Comparison of ENCODE assay signal across 1 cellular context in the genomic region with DNA sequence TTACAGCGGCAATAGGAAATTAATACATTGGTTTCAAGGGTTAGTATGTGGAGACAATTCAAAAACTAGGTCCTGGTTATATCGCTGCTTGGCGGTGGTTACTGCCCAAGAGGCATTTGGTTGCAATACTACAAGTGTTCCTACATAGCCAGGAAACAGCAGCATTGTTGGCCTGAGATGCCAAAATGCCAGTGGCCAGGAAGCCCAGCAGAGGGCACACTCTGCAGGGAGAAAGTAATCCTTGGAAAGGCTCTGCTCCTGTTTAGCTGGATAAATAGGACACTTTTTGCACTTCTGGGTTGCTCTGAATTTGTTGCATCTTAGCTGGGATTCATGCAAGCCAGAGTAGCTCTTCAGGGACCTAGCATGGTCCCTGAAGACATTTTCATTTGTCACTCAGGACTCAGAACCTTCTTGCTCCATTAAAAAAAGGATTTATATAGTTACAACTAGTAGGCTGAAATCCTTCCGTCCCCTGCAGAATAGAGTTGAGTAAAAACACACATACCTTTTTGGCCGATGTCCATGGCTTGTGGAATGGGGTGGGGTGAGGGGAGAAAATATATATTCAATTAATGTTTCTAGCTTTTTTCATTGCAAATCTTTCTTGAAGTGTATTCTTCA.
TF ChIP-seq lines count a peak whose summit lies in the region.

No MANE protein-coding gene starts in this region.

TF ChIP-seq in HEK293, 187 proteins besides CTCF, POLR2A, EP300 and RAD21 (continued from another document):
- TF ChIP-seq, protein P1, sequence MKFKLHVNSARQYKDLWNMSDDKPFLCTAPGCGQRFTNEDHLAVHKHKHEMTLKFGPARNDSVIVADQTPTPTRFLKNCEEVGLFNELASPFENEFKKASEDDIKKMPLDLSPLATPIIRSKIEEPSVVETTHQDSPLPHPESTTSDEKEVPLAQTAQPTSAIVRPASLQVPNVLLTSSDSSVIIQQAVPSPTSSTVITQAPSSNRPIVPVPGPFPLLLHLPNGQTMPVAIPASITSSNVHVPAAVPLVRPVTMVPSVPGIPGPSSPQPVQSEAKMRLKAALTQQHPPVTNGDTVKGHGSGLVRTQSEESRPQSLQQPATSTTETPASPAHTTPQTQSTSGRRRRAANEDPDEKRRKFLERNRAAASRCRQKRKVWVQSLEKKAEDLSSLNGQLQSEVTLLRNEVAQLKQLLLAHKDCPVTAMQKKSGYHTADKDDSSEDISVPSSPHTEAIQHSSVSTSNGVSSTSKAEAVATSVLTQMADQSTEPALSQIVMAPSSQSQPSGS (tag by site-specific recombination; IDR thresholded peaks at IDR 0.05; ENCODE audit: low read depth) = no peak
- TF ChIP-seq, protein P2, sequence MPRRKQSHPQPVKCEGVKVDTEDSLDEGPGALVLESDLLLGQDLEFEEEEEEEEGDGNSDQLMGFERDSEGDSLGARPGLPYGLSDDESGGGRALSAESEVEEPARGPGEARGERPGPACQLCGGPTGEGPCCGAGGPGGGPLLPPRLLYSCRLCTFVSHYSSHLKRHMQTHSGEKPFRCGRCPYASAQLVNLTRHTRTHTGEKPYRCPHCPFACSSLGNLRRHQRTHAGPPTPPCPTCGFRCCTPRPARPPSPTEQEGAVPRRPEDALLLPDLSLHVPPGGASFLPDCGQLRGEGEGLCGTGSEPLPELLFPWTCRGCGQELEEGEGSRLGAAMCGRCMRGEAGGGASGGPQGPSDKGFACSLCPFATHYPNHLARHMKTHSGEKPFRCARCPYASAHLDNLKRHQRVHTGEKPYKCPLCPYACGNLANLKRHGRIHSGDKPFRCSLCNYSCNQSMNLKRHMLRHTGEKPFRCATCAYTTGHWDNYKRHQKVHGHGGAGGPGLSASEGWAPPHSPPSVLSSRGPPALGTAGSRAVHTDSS (tag by site-specific recombination; IDR thresholded peaks at IDR 0.05) = no peak
- TF ChIP-seq ZNF776 (tag by site-specific recombination; IDR thresholded peaks at IDR 0.05; ENCODE audit: borderline replicate concordance) (no peak), ZNF660 (tag by site-specific recombination; IDR thresholded peaks at IDR 0.05) (0 out of 2 replicates have a peak, but pooled peaks have one; percentile 45), ZNF23 (tag by site-specific recombination; IDR thresholded peaks at IDR 0.05; ENCODE audit: borderline replicate concordance) (no peak), ZNF561 (tag by site-specific recombination; IDR thresholded peaks at IDR 0.05; ENCODE audit: borderline replicate concordance) (no peak), IKZF3 (tag by site-specific recombination; IDR thresholded peaks at IDR 0.05) (peak; percentile 70), ZNF701 (tag by site-specific recombination; IDR thresholded peaks at IDR 0.05) (no peak), ZNF654 (tag by site-specific recombination; IDR thresholded peaks at IDR 0.05; ENCODE audit: low read depth) (peak; percentile 80)
- TF ChIP-seq, protein P3, sequence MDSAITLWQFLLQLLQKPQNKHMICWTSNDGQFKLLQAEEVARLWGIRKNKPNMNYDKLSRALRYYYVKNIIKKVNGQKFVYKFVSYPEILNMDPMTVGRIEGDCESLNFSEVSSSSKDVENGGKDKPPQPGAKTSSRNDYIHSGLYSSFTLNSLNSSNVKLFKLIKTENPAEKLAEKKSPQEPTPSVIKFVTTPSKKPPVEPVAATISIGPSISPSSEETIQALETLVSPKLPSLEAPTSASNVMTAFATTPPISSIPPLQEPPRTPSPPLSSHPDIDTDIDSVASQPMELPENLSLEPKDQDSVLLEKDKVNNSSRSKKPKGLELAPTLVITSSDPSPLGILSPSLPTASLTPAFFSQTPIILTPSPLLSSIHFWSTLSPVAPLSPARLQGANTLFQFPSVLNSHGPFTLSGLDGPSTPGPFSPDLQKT (IDR thresholded peaks at IDR 0.05; ENCODE audit: borderline replicate concordance, low read depth, low read length) = no peak
- TF ChIP-seq, protein P4, sequence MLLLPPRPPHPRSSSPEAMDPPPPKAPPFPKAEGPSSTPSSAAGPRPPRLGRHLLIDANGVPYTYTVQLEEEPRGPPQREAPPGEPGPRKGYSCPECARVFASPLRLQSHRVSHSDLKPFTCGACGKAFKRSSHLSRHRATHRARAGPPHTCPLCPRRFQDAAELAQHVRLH (tag by site-specific recombination; IDR thresholded peaks at IDR 0.05) = no peak
- TF ChIP-seq, protein P5, sequence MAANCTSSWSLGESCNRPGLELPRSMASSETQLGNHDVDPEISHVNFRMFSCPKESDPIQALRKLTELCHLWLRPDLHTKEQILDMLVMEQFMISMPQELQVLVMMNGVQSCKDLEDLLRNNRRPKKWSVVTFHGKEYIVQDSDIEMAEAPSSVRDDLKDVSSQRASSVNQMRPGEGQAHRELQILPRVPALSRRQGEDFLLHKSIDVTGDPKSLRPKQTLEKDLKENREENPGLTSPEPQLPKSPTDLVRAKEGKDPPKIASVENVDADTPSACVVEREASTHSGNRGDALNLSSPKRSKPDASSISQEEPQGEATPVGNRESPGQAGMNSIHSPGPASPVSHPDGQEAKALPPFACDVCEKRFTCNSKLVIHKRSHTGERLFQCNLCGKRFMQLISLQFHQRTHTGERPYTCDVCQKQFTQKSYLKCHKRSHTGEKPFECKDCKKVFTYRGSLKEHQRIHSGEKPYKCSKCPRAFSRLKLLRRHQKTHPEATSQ (tag by site-specific recombination; IDR thresholded peaks at IDR 0.05) = no peak
